ENCODE assay signal across 21 cellular contexts in genomic region chr17:49334744-49335512, GRCh38. TPM values are rescaled to one million over a fixed set of nuclear protein-coding genes. Genes with fewer than 3 reads are reported as not detected.
DNase-seq lines count a peak whose midpoint lies in the region; ATAC-seq and TF ChIP-seq lines count a peak whose summit lies in the region.
"Had no signal": no experiment of that assay in that cellular context is flagged by ENCODE, and none has a peak within 500 bp of the region (broad histone marks: within the 10 kb centered on the region; RNA-seq: fewer than 3 reads in every experiment).

No MANE protein-coding gene starts in this region.

- H3K9me3 ChIP-seq in Karpas-422 (ENCODE audit: low read length) (no peaks in the 10 kb centered on the region), tibial artery (no peaks in the 10 kb centered on the region), right cardiac atrium (ENCODE audit: control insufficient read depth, low read length) (no peaks in the 10 kb centered on the region)
- H3K9me3 ChIP-seq: BE2C, HAP-1 had no signal

- DNase-seq in Karpas-422 = no peak
- DNase-seq in chondrocyte (ENCODE audit: low spot score) = no peak
- peak; percentile 2 for DNase-seq in islet precursor cell
- DNase-seq in NCI-H748 (lab: John Stamatoyannopoulos, UW; ENCODE audit: unreplicated experiment) = no peak
- no peak for DNase-seq in NOMO-1 treated with dmso at 0.1 percent for 144 hours (lab: John Stamatoyannopoulos, UW; ENCODE audit: unreplicated experiment)
- DNase-seq in tibial artery = no peak
- no peak for DNase-seq in right cardiac atrium
- DNase-seq: BE2C; CD4-positive, alpha-beta memory T cell; DMS79; MV-4-11; NCI-H1417; NCI-H2029; NCI-H2171; NCI-H446; NCI-H69; PC-9; Right ventricle myocardium superior had no signal

- H3K36me3 ChIP-seq in Karpas-422 (ENCODE audit: insufficient read depth, low read length) (no peaks in the 10 kb centered on the region), tibial artery (no peaks in the 10 kb centered on the region)
- H3K36me3 ChIP-seq: BE2C, HAP-1 had no signal

- H3K4me1 Mint-ChIP-seq in chondrocyte (ENCODE audit: low read depth) = peaks cover 39% of the 10 kb centered on the region
- H3K4me1 Mint-ChIP-seq in stimulated activated memory B cell treated with anti-CD40 and anti-IgM and Interleukin-4, amounts not matched to agents 10 μg/mL and 1 μg/mL and 100 μg/mL, for 72 hours = peaks cover 36% of the 10 kb centered on the region

- no peak for ATAC-seq in stimulated activated memory B cell treated with anti-CD40 and anti-IgM and Interleukin-4, amounts not matched to agents 10 μg/mL and 1 μg/mL and 100 μg/mL, for 72 hours
- no peak for ATAC-seq in right cardiac atrium

- H3K9me2 ChIP-seq in Karpas-422 (replicated peaks; ENCODE audit: insufficient read depth, low read length) = no peaks in the 10 kb centered on the region

- no peak overlapping the region for H2AFZ ChIP-seq in Karpas-422 (ENCODE audit: low read length)
- H2AFZ ChIP-seq: PC-9 had no signal

- intact Hi-C loops in tibial artery (cut with DNase I; ENCODE audit: low total_unique reads) = no loop called here
- intact Hi-C loops in right cardiac atrium (cut with DNase I) = no loop called here

- 0 out of 2 replicates have a peak overlapping the region, but pooled peaks have one; percentile 18 for H3K27ac ChIP-seq in Karpas-422 (ENCODE audit: low read length)
- no peak overlapping the region for H3K27ac ChIP-seq in tibial artery
- H3K27ac ChIP-seq in right cardiac atrium (ENCODE audit: low read length) = no peak overlapping the region
- H3K27ac ChIP-seq: PC-9 had no signal

- H3K9me3 Mint-ChIP-seq in chondrocyte (ENCODE audit: low read depth) = no peaks in the 10 kb centered on the region
- no peaks in the 10 kb centered on the region for H3K9me3 Mint-ChIP-seq in stimulated activated memory B cell treated with anti-CD40 and anti-IgM and Interleukin-4, amounts not matched to agents 10 μg/mL and 1 μg/mL and 100 μg/mL, for 72 hours
- H3K9me3 Mint-ChIP-seq: CD4-positive, alpha-beta memory T cell; IgD-negative memory B cell had no signal

- no peaks in the 10 kb centered on the region for H3K27me3 Mint-ChIP-seq in chondrocyte (ENCODE audit: low read depth)
- no peaks in the 10 kb centered on the region for H3K27me3 Mint-ChIP-seq in stimulated activated memory B cell treated with anti-CD40 and anti-IgM and Interleukin-4, amounts not matched to agents 10 μg/mL and 1 μg/mL and 100 μg/mL, for 72 hours
- H3K27me3 Mint-ChIP-seq: CD4-positive, alpha-beta memory T cell; IgD-negative memory B cell had no signal

- H3K27ac Mint-ChIP-seq in chondrocyte (ENCODE audit: unreplicated experiment) = peak overlapping the region; percentile 76
- H3K27ac Mint-ChIP-seq in stimulated activated memory B cell treated with anti-CD40 and anti-IgM and Interleukin-4, amounts not matched to agents 10 μg/mL and 1 μg/mL and 100 μg/mL, for 72 hours = peak overlapping the region; percentile 74

- no peak overlapping the region for H3K4me2 ChIP-seq in Karpas-422 (ENCODE audit: low read depth, low read length, poor library complexity, severe bottlenecking)
- H3K4me2 ChIP-seq: PC-9 had no signal

- H3K79me2 ChIP-seq in Karpas-422 (ENCODE audit: low read length) = peaks cover 93% of the 10 kb centered on the region

- H3K4me1 ChIP-seq in Karpas-422 (ENCODE audit: low read length) (peaks cover 17% of the 10 kb centered on the region), tibial artery (peaks cover 0 to 38% (median 9%) of the 10 kb centered on the region in 4 donors), right cardiac atrium (ENCODE audit: control insufficient read depth, insufficient read depth, low read length) (peaks cover 3% of the 10 kb centered on the region)
- H3K4me1 ChIP-seq: BE2C had no signal

- WGBS in right cardiac atrium = 69% methylated on average over 6 of the region's 6 CpGs

- no peaks in the 10 kb centered on the region for H3K27me3 ChIP-seq in Karpas-422 (ENCODE audit: low read length)
- no peaks in the 10 kb centered on the region for H3K27me3 ChIP-seq in tibial artery
- no peaks in the 10 kb centered on the region for H3K27me3 ChIP-seq in right cardiac atrium (ENCODE audit: control insufficient read depth, insufficient read depth)
- H3K27me3 ChIP-seq: BE2C had no signal

- H3K4me3 ChIP-seq in Karpas-422 (ENCODE audit: low read length) (no peak overlapping the region), tibial artery (no peak overlapping the region), right cardiac atrium (ENCODE audit: low read length) (no peak overlapping the region)
- H3K4me3 ChIP-seq: HAP-1, PC-9 had no signal

- H3K9ac ChIP-seq in Karpas-422 (ENCODE audit: low read length) = no peak overlapping the region

- no peak overlapping the region for H3K4me3 Mint-ChIP-seq in chondrocyte (ENCODE audit: unreplicated experiment)
- H3K4me3 Mint-ChIP-seq in stimulated activated memory B cell treated with anti-CD40 and anti-IgM and Interleukin-4, amounts not matched to agents 10 μg/mL and 1 μg/mL and 100 μg/mL, for 72 hours = no peak overlapping the region
- H3K4me3 Mint-ChIP-seq: CD4-positive, alpha-beta memory T cell; IgD-negative memory B cell had no signal

- H3K36me3 Mint-ChIP-seq in chondrocyte (ENCODE audit: low read depth) = no peaks in the 10 kb centered on the region
- peaks cover 11% of the 10 kb centered on the region for H3K36me3 Mint-ChIP-seq in stimulated activated memory B cell treated with anti-CD40 and anti-IgM and Interleukin-4, amounts not matched to agents 10 μg/mL and 1 μg/mL and 100 μg/mL, for 72 hours

- no peaks in the 10 kb centered on the region for H4K20me1 ChIP-seq in Karpas-422 (ENCODE audit: insufficient read depth, low read depth, low read length)

- no peak for TF ChIP-seq CTCF in chondrocyte (IDR thresholded peaks at IDR 0.05)
- TF ChIP-seq CTCF in tibial artery (IDR thresholded peaks at IDR 0.05) = no peak

RNA-seq across cellular contexts. Expression of gene ZNF652, which starts 27.1 kb away (rescaled TPM):
- total RNA-seq in Karpas-422 (2014; rRNA removed; shearing (Covaris generic); ENCODE audit: low replicate concordance) = 47.7 and 84.1 TPM in 2 replicates
- total RNA-seq in chondrocyte = 45.0 to 59.3 TPM (median 48.0 TPM) in 3 replicates
- total RNA-seq in right cardiac atrium = 10 to 100 TPM; 23.7 to 30.7 (median 24.4) TPM
- polyA plus RNA-seq in right cardiac atrium = 15.3 TPM
